8 cellular contexts compared by ENCODE assay signal in genomic region chr17:38484242-38485145, GRCh38. TPM values are rescaled to one million over a fixed set of nuclear protein-coding genes. Genes with fewer than 3 reads are reported as not detected.
DNase-seq lines count a peak whose midpoint lies in the region; TF ChIP-seq lines count a peak whose summit lies in the region.
"Not testable (repeated sequence)": the region's sequence is repeated elsewhere in the genome, so short reads cannot be mapped to it uniquely, and the experiment has no call there.

No MANE protein-coding gene starts in this region.

- H3K27ac Mint-ChIP-seq in activated T-helper 2 cell treated with anti-CD3 and anti-CD28 coated beads, Interferon-gamma antibody, Interleukin-2, Interleukin-4, amounts not matched to agents 10 μg/mL and 5 μg/mL and 100 μg/mL, durations not matched to agents 14 hours and 24 hours and 36 hours = not testable (repeated sequence)

- not testable (repeated sequence) for H3K36me3 Mint-ChIP-seq in activated T-helper 2 cell treated with anti-CD3 and anti-CD28 coated beads, Interferon-gamma antibody, Interleukin-2, Interleukin-4, amounts not matched to agents 10 μg/mL and 5 μg/mL and 100 μg/mL, durations not matched to agents 14 hours and 24 hours and 36 hours (ENCODE audit: low read depth)

- intact Hi-C loops in activated T-helper 2 cell treated with anti-CD3 and anti-CD28 coated beads, Interferon-gamma antibody, Interleukin-2, Interleukin-4, amounts not matched to agents 10 μg/mL and 5 μg/mL and 100 μg/mL, durations not matched to agents 14 hours and 24 hours and 36 hours (cut with micrococcal nuclease) = loop anchor here (2.0 to 10.0 kb wide), 2 partner anchors 62 to 140 kb away; partner anchors contain the start of gene GPR179

- not testable (repeated sequence) for H3K4me3 Mint-ChIP-seq in activated T-helper 2 cell treated with anti-CD3 and anti-CD28 coated beads, Interferon-gamma antibody, Interleukin-2, Interleukin-4, amounts not matched to agents 10 μg/mL and 5 μg/mL and 100 μg/mL, durations not matched to agents 14 hours and 24 hours and 36 hours (ENCODE audit: low read depth)

- H3K9me3 Mint-ChIP-seq in activated T-helper 2 cell treated with anti-CD3 and anti-CD28 coated beads, Interferon-gamma antibody, Interleukin-2, Interleukin-4, amounts not matched to agents 10 μg/mL and 5 μg/mL and 100 μg/mL, durations not matched to agents 14 hours and 24 hours and 36 hours = not testable (repeated sequence)

- H3K4me3 ChIP-seq in GM12875 (ENCODE audit: low read depth, low read length) = not testable (repeated sequence)

- H3K4me1 Mint-ChIP-seq in activated T-helper 2 cell treated with anti-CD3 and anti-CD28 coated beads, Interferon-gamma antibody, Interleukin-2, Interleukin-4, amounts not matched to agents 10 μg/mL and 5 μg/mL and 100 μg/mL, durations not matched to agents 14 hours and 24 hours and 36 hours (ENCODE audit: low read depth) = not testable (repeated sequence)

- H3K27me3 Mint-ChIP-seq in activated T-helper 2 cell treated with anti-CD3 and anti-CD28 coated beads, Interferon-gamma antibody, Interleukin-2, Interleukin-4, amounts not matched to agents 10 μg/mL and 5 μg/mL and 100 μg/mL, durations not matched to agents 14 hours and 24 hours and 36 hours (ENCODE audit: low read depth) = not testable (repeated sequence)

- in situ Hi-C loops in ACHN (cut with HindIII; ENCODE audit: low pct_ligation_motif_present, low pct_unique_long_range_greater_than_20kb, low sequenced_read_pairs) = not testable (repeated sequence)

- peak; percentile 70 for DNase-seq in ACHN
- peak; percentile 55 for DNase-seq in NCI-H1694 treated with DMSO at 0.1 percent for 48 hours (lab: John Stamatoyannopoulos, UW)
- DNase-seq in SKM-1 treated with dmso at 0.1 percent for 144 hours (lab: John Stamatoyannopoulos, UW; ENCODE audit: unreplicated experiment) = peak; percentile 25
- DNase-seq in activated T-helper 2 cell treated with anti-CD3 and anti-CD28 coated beads, Interferon-gamma antibody, Interleukin-2, Interleukin-4, amounts not matched to agents 10 μg/mL and 5 μg/mL and 100 μg/mL, durations not matched to agents 14 hours and 24 hours and 36 hours (ENCODE audit: low spot score) = peak; percentile 49
- DNase-seq in epidermal melanocyte (ENCODE audit: insufficient read length, low spot score) = peak; percentile 44
- peak; percentile 76 to 81 for DNase-seq in lung microvascular endothelial cell (ENCODE audit: low read depth in 2 of 2)
- peak; percentile 49 for DNase-seq in stimulated activated CD4-positive, alpha-beta T cell treated with anti-CD3 and anti-CD28 coated beads, Interleukin-2, amount 100 ng/mL, for 4 hours (ENCODE audit: low read depth)

- TF ChIP-seq CTCF in GM12875 (IDR thresholded peaks at IDR 0.05; ENCODE audit: borderline replicate concordance, insufficient read depth, low read depth, low read length) = peak; percentile 70

RNA-seq across cellular contexts. Expression of gene ARHGAP23, which starts 56.2 kb away (rescaled TPM):
- total RNA-seq in activated T-helper 2 cell treated with anti-CD3 and anti-CD28 coated beads, Interferon-gamma antibody, Interleukin-2, Interleukin-4, amounts not matched to agents 10 μg/mL and 5 μg/mL and 100 μg/mL, durations not matched to agents 14 hours and 24 hours and 36 hours = 0.32 and 1.2 TPM in 2 replicates
- 25.5 and 33.7 TPM in 2 replicates for total RNA-seq in lung microvascular endothelial cell

Comparison
In these comparisons a context has a peak if more than half of its experiments do, and no peak if none do; other contexts are left out.
1. DNase-seq: peak in every context shown above with its lines; median percentile 78 in lung microvascular endothelial cell; 70 in ACHN; 55 in NCI-H1694 treated with DMSO at 0.1 percent for 48 hours; 49 in activated T-helper 2 cell treated with anti-CD3 and anti-CD28 coated beads, Interferon-gamma antibody, Interleukin-2, Interleukin-4, amounts not matched to agents 10 μg/mL and 5 μg/mL and 100 μg/mL, durations not matched to agents 14 hours and 24 hours and 36 hours; 49 in stimulated activated CD4-positive, alpha-beta T cell treated with anti-CD3 and anti-CD28 coated beads, Interleukin-2, amount 100 ng/mL, for 4 hours; 44 in epidermal melanocyte; 25 in SKM-1 treated with dmso at 0.1 percent for 144 hours.
2. RNA of gene ARHGAP23, which starts 56.2 kb away (total RNA-seq): 25.5 to 33.7 TPM in lung microvascular endothelial cell; 0.32 to 1.2 TPM in activated T-helper 2 cell treated with anti-CD3 and anti-CD28 coated beads, Interferon-gamma antibody, Interleukin-2, Interleukin-4, amounts not matched to agents 10 μg/mL and 5 μg/mL and 100 μg/mL, durations not matched to agents 14 hours and 24 hours and 36 hours; every median in the first group is over 10 times any median in the second.